ENCODE assay signal across 12 cellular contexts in the genomic region with DNA sequence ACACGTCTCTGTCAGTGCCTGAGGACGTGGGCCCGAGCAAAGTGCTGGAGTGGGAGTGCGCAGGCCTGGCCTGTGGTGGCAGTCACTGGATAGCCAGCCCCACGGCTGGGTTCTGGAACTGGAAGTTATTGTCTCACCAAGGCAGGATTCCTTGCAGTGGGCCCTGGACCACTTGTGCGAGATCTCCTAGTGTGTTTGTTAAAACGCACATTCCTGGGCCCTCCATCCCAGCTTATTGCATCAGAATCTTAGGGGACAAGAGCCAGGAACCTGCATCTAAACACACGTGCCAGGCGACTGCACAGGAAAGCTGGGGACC. TPM values are rescaled to one million over a fixed set of nuclear protein-coding genes. Genes with fewer than 3 reads are reported as not detected.
A peak's percentile ranks its signal among the peaks of the same experiment; 100 is the strongest.
DNase-seq lines count a peak whose midpoint lies in the region; ATAC-seq, FAIRE-seq and TF ChIP-seq lines count a peak whose summit lies in the region.
"Had no signal": no experiment of that assay in that cellular context is flagged by ENCODE, and none has a peak within 500 bp of the region (broad histone marks: within the 10 kb centered on the region; RNA-seq: fewer than 3 reads in every experiment).

No MANE protein-coding gene starts in this region.

- H3K4me1 ChIP-seq in HCT116 (ENCODE audit: control insufficient read depth in 1 of 2, insufficient read depth in 2 of 2, low read length in 2 of 2) (peaks cover 32 to 60% of the 10 kb centered on the region in 2 experiments), mucosa of rectum (ENCODE audit: control insufficient read depth in 2 of 2, insufficient read depth in 2 of 2, low read length in 2 of 2) (peaks cover 37 to 41% of the 10 kb centered on the region in 2 donors), suprapubic skin (peaks cover 58% of the 10 kb centered on the region)

- H3K4me1 Mint-ChIP-seq in activated T-helper 2 cell treated with anti-CD3 and anti-CD28 coated beads, Interferon-gamma antibody, Interleukin-2, Interleukin-4, amounts not matched to agents 10 μg/mL and 5 μg/mL and 100 μg/mL, durations not matched to agents 14 hours and 24 hours and 36 hours (ENCODE audit: low read depth): peaks cover 32% of the 10 kb centered on the region

- H3K9me3 Mint-ChIP-seq in activated T-helper 2 cell treated with anti-CD3 and anti-CD28 coated beads, Interferon-gamma antibody, Interleukin-2, Interleukin-4, amounts not matched to agents 10 μg/mL and 5 μg/mL and 100 μg/mL, durations not matched to agents 14 hours and 24 hours and 36 hours: no peaks in the 10 kb centered on the region

- no peak for ATAC-seq in HCT116
- ATAC-seq: activated CD4-positive, alpha-beta T cell treated with anti-CD3 and anti-CD28 coated beads for 36 hours had no signal

- no peaks in the 10 kb centered on the region for H4K20me1 ChIP-seq in HCT116 (ENCODE audit: insufficient read depth)

- no peak for FAIRE-seq in urothelium cell line (lab: Jason Lieb, UNC)
- FAIRE-seq in H54 (lab: Jason Lieb, UNC): no peak

- TF ChIP-seq EP300 in suprapubic skin (IDR thresholded peaks at IDR 0.05): no peak

- RAD21 ChIA-PET in HCT116 (lab: Charles Lee; ENCODE audit: low non-redundant PET in 1 of 2, low total read pairs in 2 of 2, uncharacterized antibody in 2 of 2, unreplicated experiment in 2 of 2): interaction anchor here (0.9 to 1.5 kb wide), 4 partner anchors 339 to 486 kb away, joined by 3 to 9 read pairs (median 4); no protein-coding TSS in a partner anchor

- no TSS peak for BruUV-seq in HCT116 (replicated peaks; lab: Mats Ljungman, UMichigan)

- peaks cover 25% of the 10 kb centered on the region for H3K79me2 ChIP-seq in HCT116 (ENCODE audit: insufficient read depth, low read length)

- H3K9ac ChIP-seq in HCT116 (ENCODE audit: low read length): peak overlapping the region; percentile 87; the same call in 1 of the 2 replicates
- H3K9ac ChIP-seq in mucosa of rectum (ENCODE audit: low read depth in 1 of 2, low read length in 2 of 2): peak overlapping the region in 1 of 2 donors; percentile 15

- TF ChIP-seq POLR2A in HCT116 (IDR thresholded peaks at IDR 0.05; ENCODE audit: borderline replicate concordance, extremely low read depth, insufficient read depth, insufficient read length): no peak
- TF ChIP-seq POLR2A in suprapubic skin (IDR thresholded peaks at IDR 0.05): no peak
- TF ChIP-seq POLR2A in H54 (IDR thresholded peaks at IDR 0.05; ENCODE audit: low read depth, low read length): no peak

- peaks cover 30% of the 10 kb centered on the region for H3K36me3 Mint-ChIP-seq in activated T-helper 2 cell treated with anti-CD3 and anti-CD28 coated beads, Interferon-gamma antibody, Interleukin-2, Interleukin-4, amounts not matched to agents 10 μg/mL and 5 μg/mL and 100 μg/mL, durations not matched to agents 14 hours and 24 hours and 36 hours (ENCODE audit: low read depth)

- in situ Hi-C loops in brain microvascular endothelial cell (cut with HindIII; ENCODE audit: low pct_ligation_motif_present, low sequenced_read_pairs): loop anchor here (10.0 kb wide), 1 partner anchor 487 kb away; a partner anchor contains a TSS

- H3K9me3 ChIP-seq in HCT116 (ENCODE audit: control insufficient read depth in 1 of 2, insufficient read depth in 1 of 2, low read depth in 1 of 2, low read length in 2 of 2) (no peaks in the 10 kb centered on the region), mucosa of rectum (ENCODE audit: control insufficient read depth in 2 of 2, low read length in 2 of 2) (no peaks in the 10 kb centered on the region), suprapubic skin (no peaks in the 10 kb centered on the region)

- TF ChIP-seq RAD21 in HCT116 (IDR thresholded peaks at IDR 0.05; ENCODE audit: low read depth): no peak

- no peaks in the 10 kb centered on the region for H3K27me3 ChIP-seq in HCT116 (ENCODE audit: insufficient read depth, low read length)
- H3K27me3 ChIP-seq in brain microvascular endothelial cell (replicated peaks): no peaks in the 10 kb centered on the region
- H3K27me3 ChIP-seq in mucosa of rectum (ENCODE audit: control insufficient read depth in 2 of 2, insufficient read depth in 2 of 2, low read length in 2 of 2): no peaks in the 10 kb centered on the region
- no peaks in the 10 kb centered on the region for H3K27me3 ChIP-seq in suprapubic skin

- CTCF ChIA-PET in HCT116 (lab: Charles Lee): interaction anchor here (1.0 to 6.0 kb wide), 11 partner anchors 34 to 652 kb away, joined by 3 to 77 read pairs (median 7); a partner anchor contains a TSS

- no peak for TF ChIP-seq CTCF in HCT116 (IDR thresholded peaks at IDR 0.05 in 2 of 3, conservative IDR thresholded peaks at IDR 0.05 in 1 of 3; ENCODE audit: borderline replicate concordance in 1 of 3, insufficient read depth in 1 of 3, low read depth in 2 of 3, low read length in 2 of 3)
- no peak for TF ChIP-seq CTCF in brain microvascular endothelial cell (IDR thresholded peaks at IDR 0.05; ENCODE audit: low read depth, low read length, missing control alignments)
- TF ChIP-seq CTCF in suprapubic skin (IDR thresholded peaks at IDR 0.05): no peak

- POLR2A ChIA-PET in HCT116 (lab: Charles Lee): interaction anchor here (1.6 kb wide), 1 partner anchor 470 kb away, joined by 4 read pairs; no protein-coding TSS in a partner anchor

- no peak overlapping the region for H3K4me2 ChIP-seq in HCT116 (ENCODE audit: low read length)

- H3K27ac Mint-ChIP-seq in activated T-helper 2 cell treated with anti-CD3 and anti-CD28 coated beads, Interferon-gamma antibody, Interleukin-2, Interleukin-4, amounts not matched to agents 10 μg/mL and 5 μg/mL and 100 μg/mL, durations not matched to agents 14 hours and 24 hours and 36 hours: no peak overlapping the region

- 80% methylated on average over 5 of the region's 9 CpGs for whole genome bisulfite sequencing in suprapubic skin

- intact Hi-C loops in HCT116 (cut with micrococcal nuclease): loop anchor here (2.0 to 5.0 kb wide), 3 partner anchors 351 to 653 kb away; no protein-coding TSS in a partner anchor
- intact Hi-C loops in activated T-helper 2 cell treated with anti-CD3 and anti-CD28 coated beads, Interferon-gamma antibody, Interleukin-2, Interleukin-4, amounts not matched to agents 10 μg/mL and 5 μg/mL and 100 μg/mL, durations not matched to agents 14 hours and 24 hours and 36 hours (cut with micrococcal nuclease): loop anchor here (2.0 to 10.0 kb wide), 2 partner anchors 359 to 647 kb away; no protein-coding TSS in a partner anchor

- peaks cover 4 to 16% of the 10 kb centered on the region in 2 experiments; a peak in 2 of 4 replicates for H3K36me3 ChIP-seq in HCT116 (ENCODE audit: control insufficient read depth in 1 of 2, insufficient read depth in 2 of 2, low read length in 2 of 2)
- peaks cover 37% of the 10 kb centered on the region for H3K36me3 ChIP-seq in brain microvascular endothelial cell (replicated peaks)
- peaks cover 17 to 39% of the 10 kb centered on the region in 2 donors for H3K36me3 ChIP-seq in mucosa of rectum (ENCODE audit: control insufficient read depth in 2 of 2, insufficient read depth in 2 of 2, low read length in 2 of 2)
- peaks cover 41% of the 10 kb centered on the region for H3K36me3 ChIP-seq in suprapubic skin

- no peak overlapping the region for H2AFZ ChIP-seq in HCT116 (ENCODE audit: low read depth, low read length, poor library complexity, severe bottlenecking)

- H3K27me3 Mint-ChIP-seq in activated T-helper 2 cell treated with anti-CD3 and anti-CD28 coated beads, Interferon-gamma antibody, Interleukin-2, Interleukin-4, amounts not matched to agents 10 μg/mL and 5 μg/mL and 100 μg/mL, durations not matched to agents 14 hours and 24 hours and 36 hours (ENCODE audit: low read depth): no peaks in the 10 kb centered on the region
- H3K27me3 Mint-ChIP-seq: activated CD4-positive, alpha-beta T cell treated with anti-CD3 and anti-CD28 coated beads for 36 hours had no signal

- H3K4me3 ChIP-seq in HCT116 (replicated peaks in 1 of 2; ENCODE audit: low read depth in 1 of 2, low read length in 2 of 2): no peak overlapping the region
- no peak overlapping the region for H3K4me3 ChIP-seq in brain microvascular endothelial cell (ENCODE audit: low read depth, low read length)
- H3K4me3 ChIP-seq in mucosa of rectum (ENCODE audit: low read length in 2 of 2): no peak overlapping the region
- H3K4me3 ChIP-seq in suprapubic skin: no peak overlapping the region

- H3K9me2 ChIP-seq in HCT116 (ENCODE audit: insufficient read depth): no peaks in the 10 kb centered on the region

- no peak overlapping the region for H3K4me3 Mint-ChIP-seq in activated T-helper 2 cell treated with anti-CD3 and anti-CD28 coated beads, Interferon-gamma antibody, Interleukin-2, Interleukin-4, amounts not matched to agents 10 μg/mL and 5 μg/mL and 100 μg/mL, durations not matched to agents 14 hours and 24 hours and 36 hours (ENCODE audit: low read depth)
- H3K4me3 Mint-ChIP-seq: activated CD4-positive, alpha-beta T cell treated with anti-CD3 and anti-CD28 coated beads for 36 hours had no signal

- DNase-seq in HCT116 (ENCODE audit: low read depth, low spot score) (no peak), brain microvascular endothelial cell (no peak), suprapubic skin (ENCODE audit: low spot score in 2 of 2) (no peak), HPDE6-E6E7 (ENCODE audit: extremely low spot score) (no peak), urothelium cell line (ENCODE audit: low spot score) (no peak), H54 (ENCODE audit: insufficient read length, low spot score) (no peak)
- DNase-seq in activated T-helper 2 cell treated with anti-CD3 and anti-CD28 coated beads, Interferon-gamma antibody, Interleukin-2, Interleukin-4, amounts not matched to agents 10 μg/mL and 5 μg/mL and 100 μg/mL, durations not matched to agents 14 hours and 24 hours and 36 hours (ENCODE audit: low spot score): no peak
- DNase-seq: activated CD4-positive, alpha-beta T cell treated with anti-CD3 and anti-CD28 coated beads for 36 hours; mesendoderm; NCI-H524; stimulated activated CD4-positive, alpha-beta T cell treated with anti-CD3 and anti-CD28 coated beads, Interleukin-12 subunit alpha, Interleukin-12 subunit beta, amount 100 ng/mL, for 4 hours had no signal

- H3K27ac ChIP-seq in HCT116 (ENCODE audit: low read depth, low read length) (peak overlapping the region; percentile 99), brain microvascular endothelial cell (peak overlapping the region; percentile 100), mucosa of rectum (ENCODE audit: low read depth in 2 of 2, low read length in 2 of 2) (peak overlapping the region; percentile 99), suprapubic skin (peak overlapping the region; percentile 100)

RNA-seq across cellular contexts. Expression of a gene that starts 26.9 kb away (rescaled TPM):
- 177 TPM for total RNA-seq in HCT116 (2021; ENCODE audit: unreplicated experiment)
- polyA plus RNA-seq in HCT116 (2012): 168 and 172 TPM in 2 replicates
- 100 to 1,000 TPM in 1 of 4 donors, 10 to 100 TPM in 3; 59.1 to 108 (median 83.8) TPM for total RNA-seq in suprapubic skin
- 106 and 112 TPM in 2 replicates for total RNA-seq in activated T-helper 2 cell treated with anti-CD3 and anti-CD28 coated beads, Interferon-gamma antibody, Interleukin-2, Interleukin-4, amounts not matched to agents 10 μg/mL and 5 μg/mL and 100 μg/mL, durations not matched to agents 14 hours and 24 hours and 36 hours

RNA-seq across cellular contexts. Expression of a gene that starts 27.5 kb away (rescaled TPM):
- total RNA-seq in HCT116 (2021; ENCODE audit: unreplicated experiment) (29.0 TPM), suprapubic skin (100 to 1,000 TPM in 1 of 4 donors, 10 to 100 TPM in 3; 27.4 to 156 (median 42.8) TPM)
- polyA plus RNA-seq in HCT116 (2012): 29.3 and 32.2 TPM in 2 replicates
- 13.6 and 14.3 TPM in 2 replicates for total RNA-seq in activated T-helper 2 cell treated with anti-CD3 and anti-CD28 coated beads, Interferon-gamma antibody, Interleukin-2, Interleukin-4, amounts not matched to agents 10 μg/mL and 5 μg/mL and 100 μg/mL, durations not matched to agents 14 hours and 24 hours and 36 hours

RNA-seq across cellular contexts. Expression of a gene that starts 40.0 kb away (rescaled TPM):
- total RNA-seq in HCT116 (2021; ENCODE audit: unreplicated experiment): 195 TPM
- polyA plus RNA-seq in HCT116 (2012): 89.2 and 104 TPM in 2 replicates
- 1 to 10 TPM; 4.3 to 8.2 (median 6.2) TPM for total RNA-seq in suprapubic skin
- 8.6 and 9.3 TPM in 2 replicates for total RNA-seq in activated T-helper 2 cell treated with anti-CD3 and anti-CD28 coated beads, Interferon-gamma antibody, Interleukin-2, Interleukin-4, amounts not matched to agents 10 μg/mL and 5 μg/mL and 100 μg/mL, durations not matched to agents 14 hours and 24 hours and 36 hours

RNA-seq across cellular contexts. Expression of a gene that starts 57.2 kb away (rescaled TPM):
- 17.4 TPM for total RNA-seq in HCT116 (2021; ENCODE audit: unreplicated experiment)
- polyA plus RNA-seq in HCT116 (2012): 12.6 and 13.4 TPM in 2 replicates
- 10 to 100 TPM in 1 of 4 donors, 1 to 10 TPM in 3; 7.8 to 11.1 (median 9.8) TPM for total RNA-seq in suprapubic skin
- total RNA-seq in activated T-helper 2 cell treated with anti-CD3 and anti-CD28 coated beads, Interferon-gamma antibody, Interleukin-2, Interleukin-4, amounts not matched to agents 10 μg/mL and 5 μg/mL and 100 μg/mL, durations not matched to agents 14 hours and 24 hours and 36 hours: 20.2 and 22.9 TPM in 2 replicates

Comparison
In these comparisons a context has a peak if more than half of its experiments do, and no peak if none do; other contexts are left out.
1. RNA of a gene that starts 40.0 kb away (total RNA-seq): 195 TPM in HCT116 (single experiment); 8.6 to 9.3 TPM in activated T-helper 2 cell treated with anti-CD3 and anti-CD28 coated beads, Interferon-gamma antibody, Interleukin-2, Interleukin-4, amounts not matched to agents 10 μg/mL and 5 μg/mL and 100 μg/mL, durations not matched to agents 14 hours and 24 hours and 36 hours and 4.3 to 8.2 TPM in suprapubic skin; every median in the first group is over 10 times any median in the second.
2. Peak in every context shown above with its lines, with median percentiles within 50 percentile points of each other: H3K27ac ChIP-seq.